Comparison of ENCODE assay signal across 1 cellular context in the genomic region with DNA sequence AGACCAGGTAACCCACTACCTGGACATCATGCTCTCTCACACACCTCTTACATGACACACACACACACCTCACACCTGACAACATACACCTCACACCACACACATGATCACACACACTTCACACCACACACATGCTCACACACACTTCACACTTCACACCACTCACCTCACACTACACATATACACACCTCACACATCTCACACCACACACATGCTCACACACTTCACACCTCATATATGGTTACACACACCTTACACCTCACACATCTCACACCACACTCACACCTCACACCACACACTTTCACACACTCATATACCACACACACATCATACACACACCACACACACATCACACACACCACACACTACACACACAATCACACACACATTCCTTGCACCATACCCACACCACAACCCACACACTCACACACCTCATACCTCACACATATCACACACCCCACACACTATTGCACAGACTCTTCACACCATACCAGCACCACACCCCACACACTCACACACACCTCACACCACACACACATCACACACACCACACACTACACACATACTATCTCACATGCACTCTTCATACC.
TF ChIP-seq lines count a peak whose summit lies in the region.

No MANE protein-coding gene starts in this region.

TF ChIP-seq in IMR-90, 13 proteins besides CTCF, POLR2A, EP300 and RAD21 (continued from another document):
- TF ChIP-seq, protein P1, sequence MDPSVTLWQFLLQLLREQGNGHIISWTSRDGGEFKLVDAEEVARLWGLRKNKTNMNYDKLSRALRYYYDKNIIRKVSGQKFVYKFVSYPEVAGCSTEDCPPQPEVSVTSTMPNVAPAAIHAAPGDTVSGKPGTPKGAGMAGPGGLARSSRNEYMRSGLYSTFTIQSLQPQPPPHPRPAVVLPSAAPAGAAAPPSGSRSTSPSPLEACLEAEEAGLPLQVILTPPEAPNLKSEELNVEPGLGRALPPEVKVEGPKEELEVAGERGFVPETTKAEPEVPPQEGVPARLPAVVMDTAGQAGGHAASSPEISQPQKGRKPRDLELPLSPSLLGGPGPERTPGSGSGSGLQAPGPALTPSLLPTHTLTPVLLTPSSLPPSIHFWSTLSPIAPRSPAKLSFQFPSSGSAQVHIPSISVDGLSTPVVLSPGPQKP (IDR thresholded peaks at IDR 0.05; ENCODE audit: borderline replicate concordance, low read depth, low read length): no peak
- no peak for TF ChIP-seq MAZ (IDR thresholded peaks at IDR 0.05; ENCODE audit: borderline replicate concordance, low read depth, low read length)
- no peak for TF ChIP-seq MAFK (IDR thresholded peaks at IDR 0.05; ENCODE audit: low read depth, low read length)
TF ChIP-seq in IMR-90: peak in this region for 0.
